19 cellular contexts compared by ENCODE assay signal in genomic region chr14:37590810-37591139, GRCh38. TPM values are rescaled to one million over a fixed set of nuclear protein-coding genes. Genes with fewer than 3 reads are reported as not detected.
DNase-seq lines count a peak whose midpoint lies in the region; TF ChIP-seq lines count a peak whose summit lies in the region.
"Had no signal": no experiment of that assay in that cellular context is flagged by ENCODE, and none has a peak within 500 bp of the region (broad histone marks: within the 10 kb centered on the region; RNA-seq: fewer than 3 reads in every experiment).

No MANE protein-coding gene starts in this region.

- H3K27me3 ChIP-seq in esophagus squamous epithelium = peaks cover 0 to 99% (median 15%) of the 10 kb centered on the region in 4 donors
- peaks cover 97% of the 10 kb centered on the region for H3K27me3 ChIP-seq in smooth muscle cell (ENCODE audit: low read depth)

- no peaks in the 10 kb centered on the region for H3K36me3 ChIP-seq in esophagus squamous epithelium
- no peaks in the 10 kb centered on the region for H3K36me3 ChIP-seq in smooth muscle cell (ENCODE audit: low read depth)
- H3K36me3 ChIP-seq: tibial nerve had no signal

- 8 to 15% methylated on average over 2 of the region's 2 CpGs for WGBS in esophagus squamous epithelium, 2 donors
- WGBS in smooth muscle cell (ENCODE audit: low lambda C conversion rate) = 52% methylated on average over 2 of the region's 2 CpGs

- intact Hi-C loops in esophagus squamous epithelium (cut with DNase I) = loop anchor here (5.0 kb wide), 1 partner anchor 343 kb away; no protein-coding TSS in a partner anchor

- H4K20me1 ChIP-seq in smooth muscle cell (ENCODE audit: low read depth) = no peaks in the 10 kb centered on the region

- H3K4me3 ChIP-seq in esophagus squamous epithelium = peak overlapping the region; percentile 58 to 72 (median 62)
- H3K4me3 ChIP-seq in smooth muscle cell = peak overlapping the region; percentile 37
- H3K4me3 ChIP-seq: tibial nerve had no signal

- H2AFZ ChIP-seq in smooth muscle cell (ENCODE audit: low read depth) = no peak overlapping the region

- H3K4me1 ChIP-seq in esophagus squamous epithelium = peaks cover under 1 to 61% (median 10%) of the 10 kb centered on the region in 3 donors
- H3K4me1 ChIP-seq in smooth muscle cell (ENCODE audit: low read depth) = peaks cover 16% of the 10 kb centered on the region

- in situ Hi-C loops in GM13976 (cut with MboI; ENCODE audit: low sequenced_read_pairs, unreplicated experiment) = no loop called here

- DNase-seq in NCI-H526 treated with DMSO at 0.1 percent for 48 hours (lab: John Stamatoyannopoulos, UW) = peak; percentile 61
- DNase-seq in NCI-H526 (lab: John Stamatoyannopoulos, UW) = no peak
- DNase-seq in NCI-H345 treated with DMSO at 0.1 percent for 48 hours (lab: John Stamatoyannopoulos, UW; ENCODE audit: unreplicated experiment) = peak; percentile 58
- DNase-seq in esophagus squamous epithelium (lab: John Stamatoyannopoulos, UW) = no peak
- DNase-seq in smooth muscle cell (lab: John Stamatoyannopoulos, UW; ENCODE audit: unreplicated experiment) = no peak
- DNase-seq in cerebellar cortex (ENCODE audit: low spot score) = no peak
- no peak for DNase-seq in GM13976 (ENCODE audit: low spot score)
- no peak for DNase-seq in NCI-H748 treated with DMSO at 0.1 percent for 48 hours (lab: John Stamatoyannopoulos, UW)
- DNase-seq: activated gamma-delta T cell treated with Interleukin-2 at 50 U/mL for 16 hours; CD4-positive, CD25-positive, alpha-beta regulatory T cell; hippocampal formation; kidney glomerular epithelial cell; MV-4-11; SW 1271 had no signal

- H3K9me3 ChIP-seq in esophagus squamous epithelium = no peaks in the 10 kb centered on the region
- no peaks in the 10 kb centered on the region for H3K9me3 ChIP-seq in smooth muscle cell (replicated peaks; ENCODE audit: low read depth)
- H3K9me3 ChIP-seq: mucosa of descending colon, tibial nerve had no signal

- no peak for TF ChIP-seq POLR2A in esophagus squamous epithelium (IDR thresholded peaks at IDR 0.05)

- H3K27ac ChIP-seq in esophagus squamous epithelium (peak overlapping the region; percentile 79 to 95 (median 90)), smooth muscle cell (ENCODE audit: low read depth) (no peak overlapping the region)
- H3K27ac ChIP-seq: tibial nerve had no signal

- no peak overlapping the region for H3K4me2 ChIP-seq in smooth muscle cell

- no peaks in the 10 kb centered on the region for H3K79me2 ChIP-seq in smooth muscle cell (ENCODE audit: low read depth)

- no peaks in the 10 kb centered on the region for H3F3A ChIP-seq in smooth muscle cell (ENCODE audit: low read depth)

- no peak for TF ChIP-seq CTCF in esophagus squamous epithelium (IDR thresholded peaks at IDR 0.05)
- TF ChIP-seq CTCF in smooth muscle cell (IDR thresholded peaks at IDR 0.05; ENCODE audit: borderline replicate concordance, insufficient read depth, poor library complexity, severe bottlenecking) = no peak
- TF ChIP-seq CTCF in GM13976 (IDR thresholded peaks at IDR 0.05; ENCODE audit: borderline replicate concordance, control extremely low read depth, extremely low read depth, insufficient read depth, missing control alignments) = no peak

- H3K9ac ChIP-seq in smooth muscle cell (ENCODE audit: low read depth) = no peak overlapping the region

RNA-seq across cellular contexts. Expression of gene FOXA1, which starts 4.3 kb away (rescaled TPM):
- total RNA-seq in esophagus squamous epithelium = 10 to 100 TPM; 27.7 to 34.4 (median 29.1) TPM
- 0.18 and 0.99 TPM in 2 replicates for total RNA-seq in smooth muscle cell
- polyA plus RNA-seq in smooth muscle cell = 0.74 TPM in 1 of 2 replicates, not detected in the other
- total RNA-seq: dermis microvascular lymphatic vessel endothelial cell, osteocyte, RPMI7951, tibial nerve had no signal
- polyA plus RNA-seq: CD4-positive, CD25-positive, alpha-beta regulatory T cell had no signal

RNA-seq across cellular contexts. Expression of gene TTC6, which starts 4.7 kb away (rescaled TPM):
- total RNA-seq in esophagus squamous epithelium (1 to 10 TPM in 3 of 4 donors, under 1 TPM in 1; 0.82 to 8.4 (median 3.5) TPM), smooth muscle cell (not detected in 2 replicates)
- not detected in 2 replicates for polyA plus RNA-seq in smooth muscle cell
- total RNA-seq: CD4-positive, CD25-positive, alpha-beta regulatory T cell; osteocyte; RPMI7951; tibial nerve had no signal
- polyA plus RNA-seq: CD4-positive, CD25-positive, alpha-beta regulatory T cell had no signal

Comparison
In these comparisons a context has a peak if more than half of its experiments do, and no peak if none do; other contexts are left out.
1. DNase-seq: peak in NCI-H526 treated with DMSO at 0.1 percent for 48 hours (single experiment) and NCI-H345 treated with DMSO at 0.1 percent for 48 hours (single experiment); none in NCI-H526 (0 of 2), esophagus squamous epithelium (single experiment), smooth muscle cell (single experiment), cerebellar cortex (single experiment), GM13976 (single experiment) and NCI-H748 treated with DMSO at 0.1 percent for 48 hours (single experiment).
2. RNA of gene FOXA1, which starts 4.3 kb away (total RNA-seq): 27.7 to 34.4 TPM in esophagus squamous epithelium; 0.18 to 0.99 TPM in smooth muscle cell; every median in the first group is over 10 times any median in the second.